In genomic region chr1:240888039-240888786, GRCh38 we compare ENCODE assay signal across 8 cellular contexts.
DNase-seq lines count a peak whose midpoint lies in the region; ATAC-seq and TF ChIP-seq lines count a peak whose summit lies in the region.

No MANE protein-coding gene starts in this region.

- no peaks in the 10 kb centered on the region for H3K9me2 ChIP-seq in GM23338 (ENCODE audit: insufficient read depth)

- H3K4me1 Mint-ChIP-seq in activated T-cell treated with anti-CD3 and anti-CD28 coated beads, Interleukin-2, amount 50 U/mL, for 72 hours (ENCODE audit: low read depth) = no peaks in the 10 kb centered on the region
- peaks cover 6% of the 10 kb centered on the region; the same call in 2 of the 3 replicates for H3K4me1 Mint-ChIP-seq in GM23338
- no peaks in the 10 kb centered on the region for H3K4me1 Mint-ChIP-seq in activated naive CD8-positive, alpha-beta T cell treated with anti-CD3 and anti-CD28 coated beads for 36 hours

- H3K4me1 ChIP-seq in GM23338 (ENCODE audit: insufficient read depth) (no peaks in the 10 kb centered on the region), liver (ENCODE audit: control insufficient read depth in 4 of 4, insufficient read depth in 4 of 4, low read length in 3 of 4) (no peaks in the 10 kb centered on the region)

- no peaks in the 10 kb centered on the region for H3K27me3 ChIP-seq in GM23338 (ENCODE audit: insufficient read depth)
- no peaks in the 10 kb centered on the region for H3K27me3 ChIP-seq in liver (ENCODE audit: control insufficient read depth in 4 of 4, insufficient read depth in 4 of 4, low read length in 3 of 4)

- no peak overlapping the region for H3K27ac Mint-ChIP-seq in activated T-cell treated with anti-CD3 and anti-CD28 coated beads, Interleukin-2, amount 50 U/mL, for 72 hours
- H3K27ac Mint-ChIP-seq in GM23338 = peak overlapping the region; percentile 60
- H3K27ac Mint-ChIP-seq in activated naive CD8-positive, alpha-beta T cell treated with anti-CD3 and anti-CD28 coated beads for 36 hours = no peak overlapping the region

- no peak overlapping the region for H3K4me3 ChIP-seq in GM23338
- no peak overlapping the region for H3K4me3 ChIP-seq in liver (ENCODE audit: low read depth in 1 of 3, low read length in 3 of 3)

- H2AFZ ChIP-seq in GM23338 = no peak overlapping the region

- H3K79me2 ChIP-seq in GM23338 (replicated peaks; ENCODE audit: insufficient read depth) = no peaks in the 10 kb centered on the region

- peak; percentile 18 to 52 for DNase-seq in activated T-cell treated with anti-CD3 and anti-CD28 coated beads, Interleukin-2, amount 50 U/mL, for 72 hours
- DNase-seq in activated T-cell treated with anti-CD3 and anti-CD28 coated beads for 4 hours = no peak
- peak; percentile 89 for DNase-seq in GM23338 (ENCODE audit: low spot score)
- DNase-seq in NCI-H128 (lab: John Stamatoyannopoulos, UW; ENCODE audit: unreplicated experiment) = peak; percentile 63
- DNase-seq in activated naive CD8-positive, alpha-beta T cell treated with anti-CD3 and anti-CD28 coated beads for 36 hours = peak; percentile 20
- no peak for DNase-seq in effector CD4-positive, alpha-beta T cell
- no peak for DNase-seq in AG08396 (ENCODE audit: low spot score)

- peaks cover 2 to 4% of the 10 kb centered on the region in 2 donors for H3K9me3 Mint-ChIP-seq in activated T-cell treated with anti-CD3 and anti-CD28 coated beads, Interleukin-2, amount 50 U/mL, for 72 hours
- H3K9me3 Mint-ChIP-seq in GM23338 = peaks cover 3% of the 10 kb centered on the region; the same call in 1 of the 3 replicates
- peaks cover 7% of the 10 kb centered on the region for H3K9me3 Mint-ChIP-seq in activated naive CD8-positive, alpha-beta T cell treated with anti-CD3 and anti-CD28 coated beads for 36 hours

- no peak overlapping the region for H3K9ac ChIP-seq in liver (ENCODE audit: low read depth in 1 of 2, low read length in 2 of 2)

- H3K4me2 ChIP-seq in GM23338 = no peak overlapping the region

- H3K4me3 Mint-ChIP-seq in activated T-cell treated with anti-CD3 and anti-CD28 coated beads, Interleukin-2, amount 50 U/mL, for 72 hours = no peak overlapping the region
- no peak overlapping the region for H3K4me3 Mint-ChIP-seq in GM23338
- no peak overlapping the region for H3K4me3 Mint-ChIP-seq in activated naive CD8-positive, alpha-beta T cell treated with anti-CD3 and anti-CD28 coated beads for 36 hours

- H3K27me3 Mint-ChIP-seq in activated T-cell treated with anti-CD3 and anti-CD28 coated beads, Interleukin-2, amount 50 U/mL, for 72 hours (ENCODE audit: low read depth) = no peaks in the 10 kb centered on the region
- H3K27me3 Mint-ChIP-seq in GM23338 (ENCODE audit: insufficient read depth, low read depth, poor library complexity) = no peaks in the 10 kb centered on the region
- H3K27me3 Mint-ChIP-seq in activated naive CD8-positive, alpha-beta T cell treated with anti-CD3 and anti-CD28 coated beads for 36 hours = peaks cover 3% of the 10 kb centered on the region

- TF ChIP-seq CTCF in GM23338 (conservative IDR thresholded peaks at IDR 0.05; ENCODE audit: low read depth in 2 of 2) (peak; percentile 99 to 100), liver (IDR thresholded peaks at IDR 0.05; ENCODE audit: low read depth, low read length, missing input control) (peak; percentile 86)

- TF ChIP-seq RAD21 in liver (IDR thresholded peaks at IDR 0.05) = peak; percentile 94 to 95

- no peaks in the 10 kb centered on the region for H3K9me3 ChIP-seq in liver (ENCODE audit: control insufficient read depth in 4 of 4, low read length in 3 of 4)

- WGBS in liver = 54% methylated on average over 15 of the region's 15 CpGs

- ATAC-seq in activated T-cell treated with anti-CD3 and anti-CD28 coated beads, Interleukin-2, amount 50 U/mL, for 72 hours (replicated peaks in 1 of 2) = peak in 1 of 2 donors; percentile 39
- peak; percentile 95 for ATAC-seq in GM23338

- no peaks in the 10 kb centered on the region for H3F3A ChIP-seq in GM23338 (replicated peaks; ENCODE audit: low read depth)

- no peaks in the 10 kb centered on the region for H3K36me3 ChIP-seq in GM23338 (ENCODE audit: insufficient read depth)
- no peaks in the 10 kb centered on the region for H3K36me3 ChIP-seq in liver (ENCODE audit: control insufficient read depth in 4 of 4, insufficient read depth in 3 of 4, low read depth in 1 of 4, low read length in 3 of 4)

- H3K27ac ChIP-seq in GM23338 (ENCODE audit: low read depth) (no peak overlapping the region), liver (ENCODE audit: low read depth in 1 of 2, low read length in 2 of 2) (no peak overlapping the region)

- H4K20me1 ChIP-seq in GM23338 (replicated peaks; ENCODE audit: insufficient read depth) = no peaks in the 10 kb centered on the region

- H3K36me3 Mint-ChIP-seq in activated T-cell treated with anti-CD3 and anti-CD28 coated beads, Interleukin-2, amount 50 U/mL, for 72 hours (ENCODE audit: insufficient read depth in 2 of 2) = no peaks in the 10 kb centered on the region
- H3K36me3 Mint-ChIP-seq in GM23338 (ENCODE audit: low read depth) = no peaks in the 10 kb centered on the region
- no peaks in the 10 kb centered on the region for H3K36me3 Mint-ChIP-seq in activated naive CD8-positive, alpha-beta T cell treated with anti-CD3 and anti-CD28 coated beads for 36 hours

TF ChIP-seq in GM23338, 12 proteins besides CTCF, POLR2A, EP300 and RAD21 (continues in another document):
- TF ChIP-seq EZH2 (IDR thresholded peaks at IDR 0.05; ENCODE audit: low read depth, unreplicated experiment) (no peak), NANOG (IDR thresholded peaks at IDR 0.05; ENCODE audit: borderline replicate concordance) (no peak), ZNF331 (CRISPR knock-in tag; IDR thresholded peaks at IDR 0.05; ENCODE audit: low read depth) (no peak)

TF ChIP-seq in liver, 16 proteins besides CTCF, POLR2A, EP300 and RAD21:
- TF ChIP-seq GABPA (IDR thresholded peaks at IDR 0.05 in 1 of 2, conservative IDR thresholded peaks at IDR 0.05 in 1 of 2) = no peak
- no peak for TF ChIP-seq EGR1 (IDR thresholded peaks at IDR 0.05; ENCODE audit: low read depth in 2 of 2)
- no peak for TF ChIP-seq ZBTB33 (IDR thresholded peaks at IDR 0.05)
- no peak for TF ChIP-seq REST (IDR thresholded peaks at IDR 0.05)
- TF ChIP-seq HNF4A (conservative IDR thresholded peaks at IDR 0.05) = no peak
TF ChIP-seq in liver: peak in this region for 0.

Comparison
In these comparisons a context has a peak if more than half of its experiments do, and no peak if none do; other contexts are left out.
1. DNase-seq: peak in activated T-cell treated with anti-CD3 and anti-CD28 coated beads, Interleukin-2, amount 50 U/mL, for 72 hours (2 of 2), GM23338 (single experiment), NCI-H128 (single experiment) and activated naive CD8-positive, alpha-beta T cell treated with anti-CD3 and anti-CD28 coated beads for 36 hours (single experiment); none in activated T-cell treated with anti-CD3 and anti-CD28 coated beads for 4 hours (single experiment), effector CD4-positive, alpha-beta T cell (single experiment) and AG08396 (single experiment).